In genomic region chr15:63052961-63053698, GRCh38 we compare ENCODE assay signal across 10 cellular contexts. TPM values are rescaled to one million over a fixed set of nuclear protein-coding genes. Genes with fewer than 3 reads are reported as not detected.
DNase-seq lines count a peak whose midpoint lies in the region; ATAC-seq and TF ChIP-seq lines count a peak whose summit lies in the region.
"Had no signal": no experiment of that assay in that cellular context is flagged by ENCODE, and none has a peak within 500 bp of the region (broad histone marks: within the 10 kb centered on the region; RNA-seq: fewer than 3 reads in every experiment).

No MANE protein-coding gene starts in this region.

- no peaks in the 10 kb centered on the region for H3K9me3 ChIP-seq in BLaER1
- no peaks in the 10 kb centered on the region for H3K9me3 ChIP-seq in osteoblast (ENCODE audit: low read depth, low read length)

- H3K79me2 ChIP-seq in osteoblast (ENCODE audit: insufficient read depth, low read length) = peaks cover 87% of the 10 kb centered on the region

- H3K27ac ChIP-seq in BLaER1 (no peak overlapping the region), osteoblast (ENCODE audit: low read depth, low read length) (peak overlapping the region; percentile 75)

- H4K20me1 ChIP-seq in BLaER1 = 0 out of 2 replicates have a peak, but pooled peaks cover 6% of the 10 kb centered on the region
- peaks cover 78% of the 10 kb centered on the region for H4K20me1 ChIP-seq in osteoblast (ENCODE audit: insufficient read depth, low read length)

- DNase-seq in SK-N-DZ (ENCODE audit: low spot score) = peak; percentile 75
- DNase-seq in glomerular visceral epithelial cell (ENCODE audit: extremely low spot score) = peak; percentile 50
- DNase-seq in osteoblast (ENCODE audit: insufficient read length, low spot score, missing footprints) = peak; percentile 68
- no peak for DNase-seq in NCI-H748 treated with DMSO at 0.1 percent for 48 hours (lab: John Stamatoyannopoulos, UW)
- DNase-seq in activated CD4-positive, alpha-beta T cell treated with anti-CD3 and anti-CD28 coated beads for 48 hours = no peak
- no peak for DNase-seq in GM19240 (ENCODE audit: insufficient read length, low spot score)
- DNase-seq: CD4-positive, CD25-positive, alpha-beta regulatory T cell; foreskin melanocyte had no signal

- no peak for TF ChIP-seq CTCF in osteoblast (IDR thresholded peaks at IDR 0.05; ENCODE audit: extremely low read depth, low read depth, low read length)

- H2AFZ ChIP-seq in osteoblast (ENCODE audit: low read length) = no peak overlapping the region

- H3K4me2 ChIP-seq in BLaER1 (peak overlapping the region; percentile 20; the same call in 1 of the 2 replicates), osteoblast (ENCODE audit: insufficient read depth, low read length) (peak overlapping the region; percentile 85)

- no peak overlapping the region for H3K9ac ChIP-seq in BLaER1

- H3K4me3 ChIP-seq in BLaER1 (no peak overlapping the region), osteoblast (ENCODE audit: insufficient read depth, low read length) (peak overlapping the region; percentile 20)

- ATAC-seq in GM19452 (IDR thresholded peaks at IDR 0.05; ENCODE audit: unreplicated experiment) = no peak

- H3K27me3 ChIP-seq in BLaER1 = no peaks in the 10 kb centered on the region
- no peaks in the 10 kb centered on the region for H3K27me3 ChIP-seq in osteoblast (ENCODE audit: insufficient read depth, low read length)

- H3K36me3 ChIP-seq in BLaER1 (peaks cover 12% of the 10 kb centered on the region; the same call in 1 of the 2 replicates), osteoblast (ENCODE audit: insufficient read depth, low read length) (peaks cover 86% of the 10 kb centered on the region)

- H3K4me1 ChIP-seq in BLaER1 = peaks cover 13% of the 10 kb centered on the region
- H3K4me1 ChIP-seq in osteoblast (ENCODE audit: insufficient read depth, low read length) = peaks cover 89% of the 10 kb centered on the region

RNA-seq across cellular contexts. Expression of gene TPM1, which starts 10.6 kb away (rescaled TPM):
- 151 and 160 TPM in 2 replicates for polyA plus RNA-seq in SK-N-DZ (2014; cell fraction: cytosol; rRNA removed)
- polyA plus RNA-seq in SK-N-DZ (2014; cell fraction: nucleus; rRNA removed) = 148 and 158 TPM in 2 replicates
- 1,563 and 1,708 TPM in 2 replicates for total RNA-seq in osteoblast

Comparison
In these comparisons a context has a peak if more than half of its experiments do, and no peak if none do; other contexts are left out.
1. DNase-seq: peak in SK-N-DZ (single experiment), glomerular visceral epithelial cell (single experiment) and osteoblast (single experiment); none in NCI-H748 treated with DMSO at 0.1 percent for 48 hours (single experiment), activated CD4-positive, alpha-beta T cell treated with anti-CD3 and anti-CD28 coated beads for 48 hours (single experiment) and GM19240 (single experiment).